ENCODE assay signal across 15 cellular contexts in genomic region chr1:176058686-176059085, GRCh38.
A peak's percentile ranks its signal among the peaks of the same experiment; 100 is the strongest.
DNase-seq lines count a peak whose midpoint lies in the region; ATAC-seq and TF ChIP-seq lines count a peak whose summit lies in the region.
"Had no signal": no experiment of that assay in that cellular context is flagged by ENCODE, and none has a peak within 500 bp of the region (broad histone marks: within the 10 kb centered on the region; RNA-seq: fewer than 3 reads in every experiment).

No MANE protein-coding gene starts in this region.

- H2AFZ ChIP-seq in SK-N-SH (ENCODE audit: low read depth), result no peak overlapping the region

- ATAC-seq in GM19351 (IDR thresholded peaks at IDR 0.05; ENCODE audit: unreplicated experiment), result no peak
- ATAC-seq in naive thymus-derived CD8-positive, alpha-beta T cell, result no peak
- ATAC-seq: activated CD4-positive, CD25-positive, alpha-beta regulatory T cell treated with anti-CD3 and anti-CD28 coated beads, Interleukin-2, amount 50 U/mL, for 24 hours; stimulated activated effector memory CD8-positive, alpha-beta T cell treated with anti-CD3 and anti-CD28 coated beads, Interleukin-12 subunit alpha, Interleukin-12 subunit beta, amount 100 ng/mL, for 72 hours had no signal

- peak overlapping the region in 1 of 2 experiments; percentile 90; a peak in 2 of 4 replicates for H3K27ac ChIP-seq in SK-N-SH (ENCODE audit: low read depth in 2 of 2, low read length in 1 of 2)
- H3K27ac ChIP-seq: heart right ventricle had no signal

- no peak for TF ChIP-seq CTCF in SK-N-SH (IDR thresholded peaks at IDR 0.05)
- TF ChIP-seq CTCF in type B pancreatic cell (conservative IDR thresholded peaks at IDR 0.05), result no peak

- H3K79me2 ChIP-seq in SK-N-SH (ENCODE audit: insufficient read depth), result no peaks in the 10 kb centered on the region

- POLR2A ChIA-PET in SK-N-SH (lab: Yijun Ruan, JAX), result no interaction called here
- POLR2A ChIA-PET in naive thymus-derived CD8-positive, alpha-beta T cell (lab: Charles Lee), result no interaction called here

- WGBS in SK-N-SH (ENCODE audit: low lambda C conversion rate), result 43% methylated on average over 2 of the region's 2 CpGs

- TF ChIP-seq EP300 in SK-N-SH (IDR thresholded peaks at IDR 0.05; ENCODE audit: borderline replicate concordance in 1 of 2, low read depth in 1 of 2, low read length in 1 of 2), result no peak

- no peaks in the 10 kb centered on the region for H4K20me1 ChIP-seq in SK-N-SH (ENCODE audit: insufficient read depth)

- DNase-seq in activated naive CD8-positive, alpha-beta T cell treated with anti-CD3 and anti-CD28 coated beads for 36 hours, result no peak
- DNase-seq in SK-N-SH (peak; percentile 39), iris pigment epithelial cell (ENCODE audit: low read depth) (peak; percentile 29), type B pancreatic cell (ENCODE audit: extremely low spot score, unreplicated experiment) (no peak), activated T-cell treated with anti-CD3 and anti-CD28 coated beads for 4 hours (no peak)
- DNase-seq in naive thymus-derived CD8-positive, alpha-beta T cell, result no peak
- DNase-seq: CD4-positive, alpha-beta T cell; heart right ventricle; NCI-H226; posterior cingulate gyrus; SIG-M5 had no signal

- no peak overlapping the region for H3K4me2 ChIP-seq in SK-N-SH

- no peak overlapping the region for H3K4me3 Mint-ChIP-seq in activated naive CD8-positive, alpha-beta T cell
- no peak overlapping the region for H3K4me3 Mint-ChIP-seq in activated naive CD8-positive, alpha-beta T cell treated with anti-CD3 and anti-CD28 coated beads for 36 hours
- peak overlapping the region; percentile 45 for H3K4me3 Mint-ChIP-seq in type B pancreatic cell
- H3K4me3 Mint-ChIP-seq in naive thymus-derived CD8-positive, alpha-beta T cell, result no peak overlapping the region
- H3K4me3 Mint-ChIP-seq: CD4-positive, alpha-beta T cell; stimulated activated effector memory CD8-positive, alpha-beta T cell treated with anti-CD3 and anti-CD28 coated beads, Interleukin-12 subunit alpha, Interleukin-12 subunit beta, amount 100 ng/mL, for 72 hours had no signal

- peak overlapping the region; percentile 17 for H3K27ac Mint-ChIP-seq in activated naive CD8-positive, alpha-beta T cell
- no peak overlapping the region for H3K27ac Mint-ChIP-seq in activated naive CD8-positive, alpha-beta T cell treated with anti-CD3 and anti-CD28 coated beads for 36 hours
- H3K27ac Mint-ChIP-seq in type B pancreatic cell, result peak overlapping the region; percentile 57
- peak overlapping the region in 2 of 10 donors; percentile 3 to 63 for H3K27ac Mint-ChIP-seq in naive thymus-derived CD8-positive, alpha-beta T cell
- H3K27ac Mint-ChIP-seq: CD4-positive, alpha-beta T cell; stimulated activated effector memory CD8-positive, alpha-beta T cell treated with anti-CD3 and anti-CD28 coated beads, Interleukin-12 subunit alpha, Interleukin-12 subunit beta, amount 100 ng/mL, for 72 hours had no signal

- H3K36me3 ChIP-seq in SK-N-SH (replicated peaks in 1 of 2; ENCODE audit: control insufficient read depth in 1 of 2, insufficient read depth in 2 of 2, low read length in 1 of 2), result peaks cover 0 to 10% of the 10 kb centered on the region in 2 experiments

- H3K9ac ChIP-seq in SK-N-SH, result no peak overlapping the region

- no peaks in the 10 kb centered on the region for H3K9me3 ChIP-seq in SK-N-SH
- H3K9me3 ChIP-seq: heart right ventricle had no signal

- peaks cover 0 to 10% of the 10 kb centered on the region in 2 experiments; a peak in 2 of 4 replicates for H3K4me1 ChIP-seq in SK-N-SH (ENCODE audit: control insufficient read depth in 1 of 2, insufficient read depth in 2 of 2, low read depth in 1 of 2, low read length in 1 of 2)
- H3K4me1 ChIP-seq: heart right ventricle had no signal

- CTCF ChIA-PET in SK-N-SH (lab: Yijun Ruan, JAX), result interaction anchor here (0.9 to 1.3 kb wide), 2 partner anchors 682 to 685 kb away, joined by 3 to 4 read pairs; no protein-coding TSS in a partner anchor

- no peak overlapping the region for H3K4me3 ChIP-seq in SK-N-SH (ENCODE audit: low read depth in 2 of 2, low read length in 1 of 2)
- H3K4me3 ChIP-seq: heart right ventricle had no signal

- H3K9me3 Mint-ChIP-seq in activated naive CD8-positive, alpha-beta T cell (ENCODE audit: low read depth), result no peaks in the 10 kb centered on the region
- peaks cover 1% of the 10 kb centered on the region for H3K9me3 Mint-ChIP-seq in activated naive CD8-positive, alpha-beta T cell treated with anti-CD3 and anti-CD28 coated beads for 36 hours
- no peaks in the 10 kb centered on the region for H3K9me3 Mint-ChIP-seq in type B pancreatic cell
- no peaks in the 10 kb centered on the region for H3K9me3 Mint-ChIP-seq in naive thymus-derived CD8-positive, alpha-beta T cell
- H3K9me3 Mint-ChIP-seq: CD4-positive, alpha-beta T cell; stimulated activated effector memory CD8-positive, alpha-beta T cell treated with anti-CD3 and anti-CD28 coated beads, Interleukin-12 subunit alpha, Interleukin-12 subunit beta, amount 100 ng/mL, for 72 hours had no signal

- no peaks in the 10 kb centered on the region for H3F3A ChIP-seq in SK-N-SH (replicated peaks; ENCODE audit: insufficient read depth)

- H3K36me3 Mint-ChIP-seq in activated naive CD8-positive, alpha-beta T cell, result peaks cover 6% of the 10 kb centered on the region
- peaks cover 14% of the 10 kb centered on the region for H3K36me3 Mint-ChIP-seq in activated naive CD8-positive, alpha-beta T cell treated with anti-CD3 and anti-CD28 coated beads for 36 hours
- H3K36me3 Mint-ChIP-seq in type B pancreatic cell, result peaks cover 12% of the 10 kb centered on the region
- peaks cover 0 to 25% (median 4%) of the 10 kb centered on the region in 3 donors for H3K36me3 Mint-ChIP-seq in naive thymus-derived CD8-positive, alpha-beta T cell

- H3K9me2 ChIP-seq in SK-N-SH, result no peaks in the 10 kb centered on the region

- no peaks in the 10 kb centered on the region for H3K27me3 ChIP-seq in SK-N-SH (ENCODE audit: insufficient read depth)
- H3K27me3 ChIP-seq: heart right ventricle had no signal

- no peaks in the 10 kb centered on the region for H3K27me3 Mint-ChIP-seq in activated naive CD8-positive, alpha-beta T cell
- H3K27me3 Mint-ChIP-seq in activated naive CD8-positive, alpha-beta T cell treated with anti-CD3 and anti-CD28 coated beads for 36 hours, result no peaks in the 10 kb centered on the region
- H3K27me3 Mint-ChIP-seq in type B pancreatic cell, result no peaks in the 10 kb centered on the region
- no peaks in the 10 kb centered on the region for H3K27me3 Mint-ChIP-seq in naive thymus-derived CD8-positive, alpha-beta T cell
- H3K27me3 Mint-ChIP-seq: CD4-positive, alpha-beta T cell had no signal

- H3K4me1 Mint-ChIP-seq in activated naive CD8-positive, alpha-beta T cell (ENCODE audit: low read depth), result peaks cover 2% of the 10 kb centered on the region
- H3K4me1 Mint-ChIP-seq in activated naive CD8-positive, alpha-beta T cell treated with anti-CD3 and anti-CD28 coated beads for 36 hours, result no peaks in the 10 kb centered on the region
- H3K4me1 Mint-ChIP-seq in type B pancreatic cell (ENCODE audit: unreplicated experiment), result peaks cover 5% of the 10 kb centered on the region
- peaks cover 0 to 5% (median 3%) of the 10 kb centered on the region in 4 donors for H3K4me1 Mint-ChIP-seq in naive thymus-derived CD8-positive, alpha-beta T cell
- H3K4me1 Mint-ChIP-seq: stimulated activated effector memory CD8-positive, alpha-beta T cell treated with anti-CD3 and anti-CD28 coated beads, Interleukin-12 subunit alpha, Interleukin-12 subunit beta, amount 100 ng/mL, for 72 hours had no signal

- no peak for TF ChIP-seq RAD21 in SK-N-SH (IDR thresholded peaks at IDR 0.05; ENCODE audit: low read length)

TF ChIP-seq in SK-N-SH, 30 proteins besides CTCF, POLR2A, EP300 and RAD21:
- TF ChIP-seq RXRA (IDR thresholded peaks at IDR 0.05; ENCODE audit: borderline replicate concordance, low read depth) (no peak), TAF1 (IDR thresholded peaks at IDR 0.05; ENCODE audit: borderline replicate concordance, low read depth, low read length) (no peak), FOXM1 (IDR thresholded peaks at IDR 0.05; ENCODE audit: low read depth) (no peak), MAX (IDR thresholded peaks at IDR 0.05; ENCODE audit: low read depth) (no peak), TCF12 (IDR thresholded peaks at IDR 0.05) (no peak), ELF1 (IDR thresholded peaks at IDR 0.05) (no peak), MXI1 (IDR thresholded peaks at IDR 0.05; ENCODE audit: low read depth, low read length) (no peak), FOSL2 (IDR thresholded peaks at IDR 0.05; ENCODE audit: borderline replicate concordance, low read depth) (no peak), CHD2 (IDR thresholded peaks at IDR 0.05; ENCODE audit: low read length, partially characterized antibody) (no peak)
- TF ChIP-seq, protein P1, sequence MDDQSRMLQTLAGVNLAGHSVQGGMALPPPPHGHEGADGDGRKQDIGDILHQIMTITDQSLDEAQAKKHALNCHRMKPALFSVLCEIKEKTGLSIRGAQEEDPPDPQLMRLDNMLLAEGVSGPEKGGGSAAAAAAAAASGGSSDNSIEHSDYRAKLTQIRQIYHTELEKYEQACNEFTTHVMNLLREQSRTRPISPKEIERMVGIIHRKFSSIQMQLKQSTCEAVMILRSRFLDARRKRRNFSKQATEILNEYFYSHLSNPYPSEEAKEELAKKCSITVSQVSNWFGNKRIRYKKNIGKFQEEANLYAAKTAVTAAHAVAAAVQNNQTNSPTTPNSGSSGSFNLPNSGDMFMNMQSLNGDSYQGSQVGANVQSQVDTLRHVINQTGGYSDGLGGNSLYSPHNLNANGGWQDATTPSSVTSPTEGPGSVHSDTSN (IDR thresholded peaks at IDR 0.05), result no peak

Comparison
In these comparisons a context has a peak if more than half of its experiments do, and no peak if none do; other contexts are left out.
1. DNase-seq: peak in SK-N-SH (single experiment) and iris pigment epithelial cell (single experiment); none in activated naive CD8-positive, alpha-beta T cell treated with anti-CD3 and anti-CD28 coated beads for 36 hours (single experiment), type B pancreatic cell (single experiment), naive thymus-derived CD8-positive, alpha-beta T cell (0 of 10) and activated T-cell treated with anti-CD3 and anti-CD28 coated beads for 4 hours (single experiment).